Comparison of ENCODE assay signal across 1 cellular context in the genomic region with DNA sequence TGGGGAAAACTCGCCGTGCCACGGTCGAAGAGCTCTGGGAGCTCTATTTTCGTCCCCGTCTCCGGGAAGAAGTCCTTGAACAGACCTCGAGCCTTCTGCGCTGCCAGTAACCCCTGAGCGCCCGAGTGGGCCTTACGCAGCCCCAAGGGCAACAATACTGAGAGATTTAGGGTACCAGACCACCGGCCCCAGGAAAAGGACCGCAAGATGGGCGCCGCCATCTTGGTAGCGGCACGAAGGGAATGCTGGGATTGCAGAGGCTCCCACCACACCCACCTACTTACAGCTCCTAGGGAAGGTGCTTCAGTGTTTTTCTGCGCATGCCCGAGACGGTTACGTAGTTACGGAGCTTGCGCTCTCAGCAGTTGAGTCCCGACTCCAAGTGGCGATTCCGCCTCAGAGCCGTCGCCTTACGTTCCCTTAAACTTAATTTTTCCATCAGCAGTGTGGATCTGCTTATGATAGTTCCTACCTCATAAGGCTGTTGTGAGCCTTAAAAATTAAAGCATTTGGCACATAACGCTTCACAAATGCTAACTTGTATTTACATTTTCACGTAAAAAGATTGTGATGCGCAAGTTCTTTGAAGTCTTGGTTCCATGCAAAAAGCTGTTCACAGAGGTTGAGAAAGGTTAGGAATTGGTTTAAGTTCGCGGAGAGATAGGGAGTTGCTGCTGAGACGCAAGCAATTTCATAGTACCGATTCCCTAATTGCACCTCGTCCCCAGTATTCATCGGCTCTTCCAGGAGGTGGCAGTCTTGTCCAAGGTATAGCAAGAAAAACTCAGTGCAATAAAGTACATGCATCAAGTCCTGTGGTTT.
TF ChIP-seq lines count a peak whose summit lies in the region.

Gene YARS2, minus strand, starts transcription at position 244 of the 822 bp plus-strand sequence. Its CDS starts 23 bp downstream, at position 221.

TF ChIP-seq in GM12878, 131 proteins besides CTCF, POLR2A, EP300 and RAD21 (continued from another document and continues in another):
- TF ChIP-seq, protein P1, sequence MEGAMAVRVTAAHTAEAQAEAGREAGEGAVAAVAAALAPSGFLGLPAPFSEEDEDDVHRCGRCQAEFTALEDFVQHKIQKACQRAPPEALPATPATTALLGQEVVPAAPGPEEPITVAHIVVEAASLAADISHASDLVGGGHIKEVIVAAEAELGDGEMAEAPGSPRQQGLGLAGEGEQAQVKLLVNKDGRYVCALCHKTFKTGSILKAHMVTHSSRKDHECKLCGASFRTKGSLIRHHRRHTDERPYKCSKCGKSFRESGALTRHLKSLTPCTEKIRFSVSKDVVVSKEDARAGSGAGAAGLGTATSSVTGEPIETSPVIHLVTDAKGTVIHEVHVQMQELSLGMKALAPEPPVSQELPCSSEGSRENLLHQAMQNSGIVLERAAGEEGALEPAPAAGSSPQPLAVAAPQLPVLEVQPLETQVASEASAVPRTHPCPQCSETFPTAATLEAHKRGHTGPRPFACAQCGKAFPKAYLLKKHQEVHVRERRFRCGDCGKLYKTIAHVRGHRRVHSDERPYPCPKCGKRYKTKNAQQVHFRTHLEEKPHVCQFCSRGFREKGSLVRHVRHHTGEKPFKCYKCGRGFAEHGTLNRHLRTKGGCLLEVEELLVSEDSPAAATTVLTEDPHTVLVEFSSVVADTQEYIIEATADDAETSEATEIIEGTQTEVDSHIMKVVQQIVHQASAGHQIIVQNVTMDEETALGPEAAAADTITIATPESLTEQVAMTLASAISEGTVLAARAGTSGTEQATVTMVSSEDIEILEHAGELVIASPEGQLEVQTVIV (IDR thresholded peaks at IDR 0.05; ENCODE audit: borderline replicate concordance, partially characterized antibody) = no peak
- TF ChIP-seq HDAC6 (IDR thresholded peaks at IDR 0.05; ENCODE audit: unreplicated experiment) (no peak), ZSCAN29 (IDR thresholded peaks at IDR 0.05) (no peak), MXI1 (IDR thresholded peaks at IDR 0.05; ENCODE audit: low read depth, low read length) (no peak; the same call in 1 of the 2 replicates), SIN3A (IDR thresholded peaks at IDR 0.05; ENCODE audit: low read depth, low read length) (no peak), MEF2A (IDR thresholded peaks at IDR 0.05; ENCODE audit: insufficient read depth, low read depth, low read length) (no peak), SMAD1 (IDR thresholded peaks at IDR 0.05; ENCODE audit: low read depth, partially characterized antibody) (no peak), SREBF1 (IDR thresholded peaks at IDR 0.05; ENCODE audit: low read length) (no peak), TCF7 (IDR thresholded peaks at IDR 0.05; ENCODE audit: borderline replicate concordance) (no peak), TAF1 (IDR thresholded peaks at IDR 0.05; ENCODE audit: borderline replicate concordance, low read depth, low read length) (peak; percentile 81; the same call in 1 of the 2 replicates), SUPT20H (IDR thresholded peaks at IDR 0.05; ENCODE audit: borderline replicate concordance, control insufficient read depth, low read depth, low read length) (no peak), NKRF (conservative IDR thresholded peaks at IDR 0.05) (no peak), NBN (IDR thresholded peaks at IDR 0.05) (no peak), RUNX3 (IDR thresholded peaks at IDR 0.05; ENCODE audit: low read length) (peak; percentile 75), SMARCA5 (IDR thresholded peaks at IDR 0.05) (peak; percentile 36), TARDBP (IDR thresholded peaks at IDR 0.05; ENCODE audit: borderline replicate concordance) (no peak), CHD2 (IDR thresholded peaks at IDR 0.05; ENCODE audit: borderline replicate concordance, low read depth, low read length) (no peak), NRF1 (conservative IDR thresholded peaks at IDR 0.05; ENCODE audit: low read depth, low read length) (peak; percentile 66), SMAD5 (IDR thresholded peaks at IDR 0.05; ENCODE audit: low read depth) (peak; percentile 67; the same call in 1 of the 2 replicates), ZNF207 (IDR thresholded peaks at IDR 0.05; ENCODE audit: borderline replicate concordance) (0 out of 2 replicates have a peak, but pooled peaks have one; percentile 23), BCLAF1 (IDR thresholded peaks at IDR 0.05) (no peak), ZBED1 (IDR thresholded peaks at IDR 0.05; ENCODE audit: borderline replicate concordance) (0 out of 2 replicates have a peak, but pooled peaks have one; percentile 31), EZH2 (IDR thresholded peaks at IDR 0.05; ENCODE audit: borderline replicate concordance, control insufficient read depth, low read depth, low read length) (no peak), WRNIP1 (IDR thresholded peaks at IDR 0.05; ENCODE audit: borderline replicate concordance, low read depth, low read length) (no peak), REST (IDR thresholded peaks at IDR 0.05; ENCODE audit: low read depth, low read length) (no peak), RCOR1 (conservative IDR thresholded peaks at IDR 0.05; ENCODE audit: low read depth, low read length) (no peak), ZNF384 (IDR thresholded peaks at IDR 0.05; ENCODE audit: borderline replicate concordance, low read depth, low read length) (peak; percentile 52; the same call in 1 of the 2 replicates), NR2C1 (IDR thresholded peaks at IDR 0.05) (no peak), YBX1 (IDR thresholded peaks at IDR 0.05) (no peak), ASH2L (IDR thresholded peaks at IDR 0.05; ENCODE audit: borderline replicate concordance, low read depth) (peak; percentile 85), HDGF (IDR thresholded peaks at IDR 0.05) (no peak), CBX3 (IDR thresholded peaks at IDR 0.05; ENCODE audit: borderline replicate concordance, low read depth) (no peak), NR2C2 (IDR thresholded peaks at IDR 0.05; ENCODE audit: borderline replicate concordance, control insufficient read depth, insufficient read length, low read depth) (no peak), YY1 (IDR thresholded peaks at IDR 0.05; ENCODE audit: low read depth, low read length) (peak; percentile 99), BMI1 (IDR thresholded peaks at IDR 0.05; ENCODE audit: borderline replicate concordance) (no peak), JUND (IDR thresholded peaks at IDR 0.05; ENCODE audit: low read depth, low read length) (no peak), CHD4 (IDR thresholded peaks at IDR 0.05) (0 out of 2 replicates have a peak, but pooled peaks have one; percentile 81), SREBF2 (IDR thresholded peaks at IDR 0.05; ENCODE audit: low read length) (no peak), NR2F1 (conservative IDR thresholded peaks at IDR 0.05) (no peak), HDAC2 (IDR thresholded peaks at IDR 0.05) (no peak), RFX5 (IDR thresholded peaks at IDR 0.05; ENCODE audit: low read depth, low read length) (no peak; the same call in 1 of the 2 replicates), BACH1 (IDR thresholded peaks at IDR 0.05; ENCODE audit: borderline replicate concordance) (no peak; the same call in 1 of the 2 replicates), CEBPB (IDR thresholded peaks at IDR 0.05; ENCODE audit: borderline replicate concordance in 1 of 2, low read depth in 2 of 2, low read length in 2 of 2) (no peak), E2F4 (IDR thresholded peaks at IDR 0.05; ENCODE audit: low read depth, low read length) (no peak), SKIL (IDR thresholded peaks at IDR 0.05; ENCODE audit: low read depth, poor library complexity, severe bottlenecking) (peak; percentile 74), ZNF274 (IDR thresholded peaks at IDR 0.05; ENCODE audit: insufficient read depth, insufficient read length) (no peak), STAT3 (IDR thresholded peaks at IDR 0.05; ENCODE audit: low read depth, low read length) (no peak), NFYA (IDR thresholded peaks at IDR 0.05; ENCODE audit: borderline replicate concordance, low read depth, low read length) (no peak)
- TF ChIP-seq, protein P2, sequence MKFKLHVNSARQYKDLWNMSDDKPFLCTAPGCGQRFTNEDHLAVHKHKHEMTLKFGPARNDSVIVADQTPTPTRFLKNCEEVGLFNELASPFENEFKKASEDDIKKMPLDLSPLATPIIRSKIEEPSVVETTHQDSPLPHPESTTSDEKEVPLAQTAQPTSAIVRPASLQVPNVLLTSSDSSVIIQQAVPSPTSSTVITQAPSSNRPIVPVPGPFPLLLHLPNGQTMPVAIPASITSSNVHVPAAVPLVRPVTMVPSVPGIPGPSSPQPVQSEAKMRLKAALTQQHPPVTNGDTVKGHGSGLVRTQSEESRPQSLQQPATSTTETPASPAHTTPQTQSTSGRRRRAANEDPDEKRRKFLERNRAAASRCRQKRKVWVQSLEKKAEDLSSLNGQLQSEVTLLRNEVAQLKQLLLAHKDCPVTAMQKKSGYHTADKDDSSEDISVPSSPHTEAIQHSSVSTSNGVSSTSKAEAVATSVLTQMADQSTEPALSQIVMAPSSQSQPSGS (IDR thresholded peaks at IDR 0.05; ENCODE audit: low read length) = 0 out of 2 replicates have a peak, but pooled peaks have one; percentile 46
